In the genomic region with DNA sequence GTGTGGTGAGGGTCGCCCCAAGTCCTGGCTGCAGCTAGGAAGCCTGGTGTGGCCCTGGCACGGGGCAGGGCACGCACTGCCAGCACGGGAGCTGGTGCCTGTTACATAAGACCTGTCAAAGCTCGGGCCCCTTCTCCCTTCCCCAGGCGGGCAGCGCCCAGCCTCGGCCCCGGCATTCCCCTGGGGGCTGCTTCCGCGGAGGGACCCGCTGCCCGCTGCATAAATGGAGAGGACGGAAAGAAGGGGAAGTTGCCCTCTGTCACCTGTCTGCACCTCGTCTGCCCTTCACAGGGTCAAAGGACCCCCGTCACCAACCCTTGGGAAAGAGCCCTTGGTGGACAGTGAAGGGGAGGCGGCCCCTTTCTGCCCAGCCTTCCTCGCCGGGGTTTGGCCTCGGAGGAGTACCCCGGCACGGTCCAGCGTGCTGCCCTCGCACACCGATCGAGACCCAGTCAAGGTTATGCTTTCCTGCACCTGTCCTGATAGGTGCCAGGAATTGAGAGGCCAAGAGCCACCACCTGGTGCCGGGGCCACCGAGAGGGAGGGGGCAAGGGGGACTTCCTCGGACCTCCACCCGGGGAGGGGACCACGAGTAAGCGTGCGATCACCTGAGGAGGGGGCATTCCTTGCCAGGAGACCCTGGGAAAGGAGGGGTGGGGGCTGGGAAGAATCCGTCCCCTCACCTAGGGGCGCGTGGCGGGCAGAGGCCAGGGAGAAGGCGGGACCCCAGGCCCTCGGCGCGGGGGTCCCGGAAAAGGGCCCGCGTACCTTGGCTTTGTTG, we compare ENCODE assay signal across 10 cellular contexts. TPM values are rescaled to one million over a fixed set of nuclear protein-coding genes. Genes with fewer than 3 reads are reported as not detected.
DNase-seq lines count a peak whose midpoint lies in the region; ATAC-seq and TF ChIP-seq lines count a peak whose summit lies in the region.
"Had no signal": no experiment of that assay in that cellular context is flagged by ENCODE, and none has a peak within 500 bp of the region (broad histone marks: within the 10 kb centered on the region; RNA-seq: fewer than 3 reads in every experiment).

No MANE protein-coding gene starts in this region.

- no peak overlapping the region for H3K27ac Mint-ChIP-seq in T-helper 2 cell treated with Interferon-gamma antibody and Interleukin-4, amounts not matched to agents 5 μg/mL and 100 μg/mL, for 36 hours
- H3K27ac Mint-ChIP-seq in central memory CD8-positive, alpha-beta T cell (ENCODE audit: low read depth) = no peak overlapping the region
- no peak overlapping the region for H3K27ac Mint-ChIP-seq in memory B cell

- no peak for TF ChIP-seq CTCF in thoracic aorta (IDR thresholded peaks at IDR 0.05)

- no peak overlapping the region for H3K27ac ChIP-seq in thoracic aorta

- peak overlapping the region; percentile 36 for H3K4me3 Mint-ChIP-seq in T-helper 2 cell treated with Interferon-gamma antibody and Interleukin-4, amounts not matched to agents 5 μg/mL and 100 μg/mL, for 36 hours
- peak overlapping the region; percentile 59 for H3K4me3 Mint-ChIP-seq in central memory CD8-positive, alpha-beta T cell
- peak overlapping the region; percentile 61 for H3K4me3 Mint-ChIP-seq in memory B cell

- H3K27me3 ChIP-seq in thoracic aorta (replicated peaks; ENCODE audit: insufficient read depth) = no peaks in the 10 kb centered on the region

- H3K4me3 ChIP-seq in thoracic aorta = peak overlapping the region; percentile 61

- no peak for ATAC-seq in central memory CD8-positive, alpha-beta T cell (replicated peaks; ENCODE audit: extremely low read depth, poor library complexity, severe bottlenecking)
- ATAC-seq in memory B cell (ENCODE audit: low read depth) = no peak
- ATAC-seq in thoracic aorta (ENCODE audit: insufficient number of reproducible peaks, low FRiP score, low read depth) = no peak
- ATAC-seq in GM18511 (IDR thresholded peaks at IDR 0.05; ENCODE audit: unreplicated experiment) = no peak

- H3K4me1 ChIP-seq in thoracic aorta (ENCODE audit: control insufficient read depth in 1 of 2, low read depth in 2 of 2) = peaks cover 15 to 49% of the 10 kb centered on the region in 2 donors

- peaks cover 35% of the 10 kb centered on the region for H3K27me3 Mint-ChIP-seq in T-helper 2 cell treated with Interferon-gamma antibody and Interleukin-4, amounts not matched to agents 5 μg/mL and 100 μg/mL, for 36 hours (ENCODE audit: low read depth)
- H3K27me3 Mint-ChIP-seq in central memory CD8-positive, alpha-beta T cell = peaks cover 61% of the 10 kb centered on the region
- peaks cover 25% of the 10 kb centered on the region for H3K27me3 Mint-ChIP-seq in memory B cell

- DNase-seq in T-helper 2 cell treated with Interferon-gamma antibody and Interleukin-4, amounts not matched to agents 5 μg/mL and 100 μg/mL, for 36 hours (ENCODE audit: low spot score) = no peak
- DNase-seq in T-helper 2 cell (no peak), memory B cell (ENCODE audit: low spot score in 2 of 2) (no peak), thoracic aorta (ENCODE audit: low spot score) (no peak), H4 (ENCODE audit: low spot score) (no peak), D341Med (ENCODE audit: low spot score) (no peak)
- no peak for DNase-seq in central memory CD8-positive, alpha-beta T cell (ENCODE audit: low spot score in 2 of 2)

- H3K9me3 ChIP-seq in thoracic aorta = no peaks in the 10 kb centered on the region

- H3K4me1 Mint-ChIP-seq in T-helper 2 cell treated with Interferon-gamma antibody and Interleukin-4, amounts not matched to agents 5 μg/mL and 100 μg/mL, for 36 hours (ENCODE audit: low read depth) = peaks cover 10% of the 10 kb centered on the region
- H3K4me1 Mint-ChIP-seq in central memory CD8-positive, alpha-beta T cell = peaks cover 13% of the 10 kb centered on the region
- peaks cover 11% of the 10 kb centered on the region for H3K4me1 Mint-ChIP-seq in memory B cell

- H3K9me3 Mint-ChIP-seq in T-helper 2 cell treated with Interferon-gamma antibody and Interleukin-4, amounts not matched to agents 5 μg/mL and 100 μg/mL, for 36 hours = no peaks in the 10 kb centered on the region
- H3K9me3 Mint-ChIP-seq in central memory CD8-positive, alpha-beta T cell = no peaks in the 10 kb centered on the region
- H3K9me3 Mint-ChIP-seq in memory B cell = no peaks in the 10 kb centered on the region

- no peaks in the 10 kb centered on the region for H3K36me3 Mint-ChIP-seq in T-helper 2 cell treated with Interferon-gamma antibody and Interleukin-4, amounts not matched to agents 5 μg/mL and 100 μg/mL, for 36 hours (ENCODE audit: low read depth)
- peaks cover 1% of the 10 kb centered on the region for H3K36me3 Mint-ChIP-seq in central memory CD8-positive, alpha-beta T cell (ENCODE audit: insufficient read depth)
- peaks cover 2% of the 10 kb centered on the region for H3K36me3 Mint-ChIP-seq in memory B cell

- no peaks in the 10 kb centered on the region for H3K36me3 ChIP-seq in thoracic aorta

RNA-seq across cellular contexts. Expression of a gene that starts 16.8 kb away (rescaled TPM):
- under 1 TPM in 1 of 2 donors, not detected in 1; 0.27 TPM for total RNA-seq in thoracic aorta
- total RNA-seq in H4 (2014; rRNA removed; shearing (Covaris generic)) = not detected in 2 replicates
- total RNA-seq: LHCN-M2; T-helper 1 cell treated with Interleukin-12 subunit alpha and Interleukin-12 subunit beta and Interleukin-4 antibody, amounts not matched to agents 30 ng/mL and 1 ng/mL, for 36 hours had no signal

RNA-seq across cellular contexts. Expression of a gene that starts 18.2 kb away (rescaled TPM):
- total RNA-seq in thoracic aorta = 1 to 10 TPM in 1 of 2 donors, under 1 TPM in 1; 0.68 to 2.1 TPM
- 0.21 and 0.29 TPM in 2 replicates for total RNA-seq in H4 (2014; rRNA removed; shearing (Covaris generic))

RNA-seq across cellular contexts. Expression of a gene that starts 22.6 kb away (rescaled TPM):
- total RNA-seq in thoracic aorta = 10 to 100 TPM; 53.2 to 98.2 TPM
- not detected in 2 replicates for total RNA-seq in H4 (2014; rRNA removed; shearing (Covaris generic))
- total RNA-seq: T-helper 1 cell treated with Interleukin-12 subunit alpha and Interleukin-12 subunit beta and Interleukin-4 antibody, amounts not matched to agents 30 ng/mL and 1 ng/mL, for 36 hours had no signal

RNA-seq across cellular contexts. Expression of a gene that starts 28.9 kb away (rescaled TPM):
- total RNA-seq in thoracic aorta = 10 to 100 TPM; 11.0 to 12.1 TPM
- 4.1 and 6.8 TPM in 2 replicates for total RNA-seq in H4 (2014; rRNA removed; shearing (Covaris generic))

RNA-seq across cellular contexts. Expression of a gene that starts 46.3 kb away (rescaled TPM):
- total RNA-seq in thoracic aorta = 1,000 to 10,000 TPM; 3,387 to 6,698 TPM
- total RNA-seq in H4 (2014; rRNA removed; shearing (Covaris generic)) = 66.0 and 88.8 TPM in 2 replicates

Comparison
In these comparisons a context has a peak if more than half of its experiments do, and no peak if none do; other contexts are left out.
1. RNA of a gene that starts 22.6 kb away (total RNA-seq): 53.2 to 98.2 TPM in thoracic aorta; not detected in H4; every median in the first group is over 10 times any median in the second.
2. Peak in every context shown above with its lines, with median percentiles within 50 percentile points of each other: H3K4me3 Mint-ChIP-seq.